ENCODE assay signal across 15 cellular contexts in the genomic region with DNA sequence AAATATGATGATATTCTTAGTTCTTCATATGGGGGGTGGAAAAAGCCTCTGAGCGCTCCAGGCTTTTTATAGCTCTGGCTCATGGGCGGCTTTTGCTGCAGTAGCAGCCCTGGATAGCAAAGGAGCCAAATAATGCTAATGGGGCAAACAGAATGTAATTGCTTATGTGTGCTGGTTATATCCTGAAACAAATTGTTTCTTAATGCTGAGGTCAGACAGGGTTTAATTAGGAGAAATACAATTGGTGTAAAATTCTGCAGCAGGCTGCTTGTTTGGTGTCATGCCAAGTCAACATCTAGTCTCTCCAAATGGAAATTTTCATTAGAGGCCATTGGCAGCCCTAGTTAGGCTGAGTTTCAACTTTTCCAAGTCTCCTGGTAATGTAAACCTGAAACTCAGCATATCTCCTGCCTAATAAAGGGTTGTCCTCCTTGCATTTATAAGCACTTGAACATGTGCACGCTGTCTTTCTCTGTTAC.
DNase-seq lines count a peak whose midpoint lies in the region; ATAC-seq and TF ChIP-seq lines count a peak whose summit lies in the region.
"Had no signal": no experiment of that assay in that cellular context is flagged by ENCODE, and none has a peak within 500 bp of the region (broad histone marks: within the 10 kb centered on the region; RNA-seq: fewer than 3 reads in every experiment).

No MANE protein-coding gene starts in this region.

- no peak for TF ChIP-seq POLR2A in body of pancreas (IDR thresholded peaks at IDR 0.05)

- ATAC-seq in body of pancreas, result peak; percentile 45
- ATAC-seq: activated naive CD8-positive, alpha-beta T cell treated with anti-CD3 and anti-CD28 coated beads, Interleukin-2, amount 50 U/mL, for 24 hours; stimulated activated naive CD8-positive, alpha-beta T cell treated with anti-CD3 and anti-CD28 coated beads, Interleukin-15, amount 100 ng/mL, for 72 hours had no signal

- H3K4me1 Mint-ChIP-seq in activated T-cell treated with anti-CD3 and anti-CD28 coated beads, Interleukin-2, amount 50 U/mL, for 24 hours (ENCODE audit: low read depth), result no peaks in the 10 kb centered on the region
- H3K4me1 Mint-ChIP-seq: activated naive CD8-positive, alpha-beta T cell treated with anti-CD3 and anti-CD28 coated beads, Interleukin-2, amount 50 U/mL, for 24 hours; memory B cell; stimulated activated naive CD8-positive, alpha-beta T cell treated with anti-CD3 and anti-CD28 coated beads, Interleukin-15, amount 100 ng/mL, for 72 hours had no signal

- no peak for TF ChIP-seq CTCF in body of pancreas (IDR thresholded peaks at IDR 0.05)

- DNase-seq in NCI-H1694 (lab: John Stamatoyannopoulos, UW) (peak; percentile 70), body of pancreas (no peak), inferior parietal cortex (ENCODE audit: extremely low spot score) (peak; percentile 55), AG20443 (ENCODE audit: low spot score) (no peak), SHP77 treated with DMSO at 0.1 percent for 48 hours (lab: John Stamatoyannopoulos, UW) (no peak)
- no peak for DNase-seq in stimulated activated CD4-positive, alpha-beta T cell treated with anti-CD3 and anti-CD28 coated beads, Interleukin-4, amount 100 ng/mL, for 1 hour
- DNase-seq in activated T-cell treated with anti-CD3 and anti-CD28 coated beads, Interleukin-2, amount 50 U/mL, for 24 hours, result no peak
- DNase-seq: activated naive CD8-positive, alpha-beta T cell treated with anti-CD3 and anti-CD28 coated beads, Interleukin-2, amount 50 U/mL, for 24 hours; GM23248; MG63; NCI-H226; spleen; stimulated activated naive CD8-positive, alpha-beta T cell treated with anti-CD3 and anti-CD28 coated beads, Interleukin-15, amount 100 ng/mL, for 72 hours had no signal

- H3K27ac ChIP-seq in body of pancreas (no peak overlapping the region), skeletal muscle tissue (ENCODE audit: low read depth, low read length) (no peak overlapping the region)
- H3K27ac ChIP-seq: GM23248, spleen had no signal

- 71 to 77% methylated on average over 3 of the region's 3 CpGs for WGBS in body of pancreas, 2 donors

- H3K27me3 ChIP-seq in body of pancreas, result no peaks in the 10 kb centered on the region
- H3K27me3 ChIP-seq in skeletal muscle tissue (ENCODE audit: control insufficient read depth in 3 of 3, insufficient read depth in 3 of 3, low read length in 3 of 3), result no peaks in the 10 kb centered on the region
- H3K27me3 ChIP-seq: MG63, spleen had no signal

- H3K27me3 Mint-ChIP-seq in activated T-cell treated with anti-CD3 and anti-CD28 coated beads, Interleukin-2, amount 50 U/mL, for 24 hours, result no peaks in the 10 kb centered on the region
- H3K27me3 Mint-ChIP-seq: stimulated activated naive CD8-positive, alpha-beta T cell treated with anti-CD3 and anti-CD28 coated beads, Interleukin-15, amount 100 ng/mL, for 72 hours had no signal

- H3K9me3 ChIP-seq in body of pancreas, result no peaks in the 10 kb centered on the region
- H3K9me3 ChIP-seq in skeletal muscle tissue (ENCODE audit: control insufficient read depth in 3 of 3, low read length in 3 of 3), result no peaks in the 10 kb centered on the region
- H3K9me3 ChIP-seq: MG63, spleen had no signal

- H3K4me3 Mint-ChIP-seq in activated T-cell treated with anti-CD3 and anti-CD28 coated beads, Interleukin-2, amount 50 U/mL, for 24 hours, result no peak overlapping the region
- H3K4me3 Mint-ChIP-seq: activated naive CD8-positive, alpha-beta T cell treated with anti-CD3 and anti-CD28 coated beads, Interleukin-2, amount 50 U/mL, for 24 hours; memory B cell; stimulated activated naive CD8-positive, alpha-beta T cell treated with anti-CD3 and anti-CD28 coated beads, Interleukin-15, amount 100 ng/mL, for 72 hours had no signal

- H3K4me1 ChIP-seq in body of pancreas, result no peaks in the 10 kb centered on the region
- peaks cover 10 to 14% (median 14%) of the 10 kb centered on the region in 3 donors for H3K4me1 ChIP-seq in skeletal muscle tissue (ENCODE audit: control insufficient read depth in 3 of 3, insufficient read depth in 3 of 3, low read length in 3 of 3)
- H3K4me1 ChIP-seq: spleen had no signal

- no peak overlapping the region for H3K27ac Mint-ChIP-seq in activated T-cell treated with anti-CD3 and anti-CD28 coated beads, Interleukin-2, amount 50 U/mL, for 24 hours
- H3K27ac Mint-ChIP-seq: activated naive CD8-positive, alpha-beta T cell treated with anti-CD3 and anti-CD28 coated beads, Interleukin-2, amount 50 U/mL, for 24 hours; memory B cell; stimulated activated naive CD8-positive, alpha-beta T cell treated with anti-CD3 and anti-CD28 coated beads, Interleukin-15, amount 100 ng/mL, for 72 hours had no signal

- H3K4me3 ChIP-seq in body of pancreas, result no peak overlapping the region
- H3K4me3 ChIP-seq in skeletal muscle tissue (ENCODE audit: low read length in 3 of 3), result peak overlapping the region in 2 of 3 donors; percentile 4 to 17
- H3K4me3 ChIP-seq: GM23248, MG63, spleen had no signal

- no peaks in the 10 kb centered on the region for H3K36me3 Mint-ChIP-seq in activated T-cell treated with anti-CD3 and anti-CD28 coated beads, Interleukin-2, amount 50 U/mL, for 24 hours (ENCODE audit: low read depth)
- H3K36me3 Mint-ChIP-seq: memory B cell had no signal

- H3K36me3 ChIP-seq in body of pancreas (replicated peaks in 1 of 2; ENCODE audit: insufficient read depth in 1 of 2, low read depth in 2 of 2) (no peaks in the 10 kb centered on the region), skeletal muscle tissue (ENCODE audit: control insufficient read depth in 3 of 3, insufficient read depth in 3 of 3, low read length in 3 of 3) (no peaks in the 10 kb centered on the region)
- H3K36me3 ChIP-seq: MG63, spleen had no signal

- intact Hi-C loops in body of pancreas (cut with DNase I), result no loop called here

- peak overlapping the region in 1 of 3 donors; percentile 4 for H3K9ac ChIP-seq in skeletal muscle tissue (ENCODE audit: low read depth in 1 of 3, low read length in 3 of 3)
- H3K9ac ChIP-seq: GM23248 had no signal

- no peaks in the 10 kb centered on the region for H3K9me3 Mint-ChIP-seq in activated T-cell treated with anti-CD3 and anti-CD28 coated beads, Interleukin-2, amount 50 U/mL, for 24 hours
- H3K9me3 Mint-ChIP-seq: activated naive CD8-positive, alpha-beta T cell treated with anti-CD3 and anti-CD28 coated beads, Interleukin-2, amount 50 U/mL, for 24 hours; memory B cell; stimulated activated naive CD8-positive, alpha-beta T cell treated with anti-CD3 and anti-CD28 coated beads, Interleukin-15, amount 100 ng/mL, for 72 hours had no signal

Comparison
In these comparisons a context has a peak if more than half of its experiments do, and no peak if none do; other contexts are left out.
1. DNase-seq: peak in NCI-H1694 (single experiment) and inferior parietal cortex (single experiment); none in body of pancreas (0 of 4), AG20443 (single experiment), stimulated activated CD4-positive, alpha-beta T cell treated with anti-CD3 and anti-CD28 coated beads, Interleukin-4, amount 100 ng/mL, for 1 hour (single experiment), activated T-cell treated with anti-CD3 and anti-CD28 coated beads, Interleukin-2, amount 50 U/mL, for 24 hours (single experiment) and SHP77 treated with DMSO at 0.1 percent for 48 hours (single experiment).
2. H3K4me3 ChIP-seq: peak in skeletal muscle tissue (2 of 3); none in body of pancreas (0 of 2).